8 cellular contexts compared by ENCODE assay signal in genomic region chr1:113930499-113931161, GRCh38. TPM values are rescaled to one million over a fixed set of nuclear protein-coding genes. Genes with fewer than 3 reads are reported as not detected.
DNase-seq lines count a peak whose midpoint lies in the region; ATAC-seq and TF ChIP-seq lines count a peak whose summit lies in the region.

No MANE protein-coding gene starts in this region.

- ATAC-seq in GM19395 (IDR thresholded peaks at IDR 0.05; ENCODE audit: unreplicated experiment) (peak; percentile 46), HG03520 (IDR thresholded peaks at IDR 0.05; ENCODE audit: unreplicated experiment) (peak; percentile 39)

- H3K4me3 Mint-ChIP-seq in T-helper 2 cell treated with Interferon-gamma antibody and Interleukin-4, amounts not matched to agents 5 μg/mL and 100 μg/mL, for 36 hours: peak overlapping the region; percentile 95

- H3K27me3 Mint-ChIP-seq in T-helper 2 cell treated with Interferon-gamma antibody and Interleukin-4, amounts not matched to agents 5 μg/mL and 100 μg/mL, for 36 hours (ENCODE audit: low read depth): no peaks in the 10 kb centered on the region

- TF ChIP-seq CTCF in BE2C (IDR thresholded peaks at IDR 0.05; ENCODE audit: low read depth, low read length): no peak
- TF ChIP-seq CTCF in astrocyte of the spinal cord (IDR thresholded peaks at IDR 0.05; ENCODE audit: low read depth, low read length): no peak

- peaks cover 58% of the 10 kb centered on the region for H3K4me1 Mint-ChIP-seq in T-helper 2 cell treated with Interferon-gamma antibody and Interleukin-4, amounts not matched to agents 5 μg/mL and 100 μg/mL, for 36 hours (ENCODE audit: low read depth)

- 0 out of 2 replicates have a peak, but pooled peaks cover 2% of the 10 kb centered on the region for H3K4me1 ChIP-seq in BE2C

- H3K27me3 ChIP-seq in BE2C: no peaks in the 10 kb centered on the region

- 0 out of 2 replicates have a peak, but pooled peaks cover 3% of the 10 kb centered on the region for H3K36me3 ChIP-seq in BE2C

- H3K9me3 Mint-ChIP-seq in T-helper 2 cell treated with Interferon-gamma antibody and Interleukin-4, amounts not matched to agents 5 μg/mL and 100 μg/mL, for 36 hours: no peaks in the 10 kb centered on the region

- DNase-seq in BE2C: no peak
- DNase-seq in T-helper 2 cell treated with Interferon-gamma antibody and Interleukin-4, amounts not matched to agents 5 μg/mL and 100 μg/mL, for 36 hours (ENCODE audit: low spot score): peak; percentile 83
- DNase-seq in astrocyte of the spinal cord (ENCODE audit: low read depth, low spot score): peak; percentile 78
- peak; percentile 87 for DNase-seq in kidney tubule cell (ENCODE audit: low spot score)
- peak in 2 of 3 donors; percentile 35 to 53 for DNase-seq in stimulated activated CD4-positive, alpha-beta T cell treated with anti-CD3 and anti-CD28 coated beads, TNF-alpha, amount 100 ng/mL, for 1 hour (ENCODE audit: low read depth in 3 of 3, low spot score in 1 of 3)
- no peak for DNase-seq in NCI-H226

- no peaks in the 10 kb centered on the region for H3K9me3 ChIP-seq in BE2C

- H3K4me3 ChIP-seq in BE2C (ENCODE audit: low read depth, low read length): peak overlapping the region; percentile 73
- H3K4me3 ChIP-seq in astrocyte of the spinal cord (ENCODE audit: low read depth, low read length): peak overlapping the region; percentile 61

- in situ Hi-C loops in astrocyte of the spinal cord (cut with HindIII; ENCODE audit: low sequenced_read_pairs): no loop called here

- H3K36me3 Mint-ChIP-seq in T-helper 2 cell treated with Interferon-gamma antibody and Interleukin-4, amounts not matched to agents 5 μg/mL and 100 μg/mL, for 36 hours (ENCODE audit: low read depth): peaks cover 27% of the 10 kb centered on the region

- peak overlapping the region; percentile 98 for H3K27ac Mint-ChIP-seq in T-helper 2 cell treated with Interferon-gamma antibody and Interleukin-4, amounts not matched to agents 5 μg/mL and 100 μg/mL, for 36 hours

RNA-seq across cellular contexts. Expression of gene HIPK1, which starts 1.5 kb away (rescaled TPM):
- 27.5 TPM for polyA plus RNA-seq in BE2C (2012; ENCODE audit: insufficient read depth, insufficient read length, low read depth)

RNA-seq across cellular contexts. Expression of gene DCLRE1B, which starts 25.5 kb away (rescaled TPM):
- polyA plus RNA-seq in BE2C (2012; ENCODE audit: insufficient read depth, insufficient read length, low read depth): 7.6 TPM

RNA-seq across cellular contexts. Expression of gene AP4B1, which starts 26.0 kb away (rescaled TPM):
- 34.1 TPM for polyA plus RNA-seq in BE2C (2012; ENCODE audit: insufficient read depth, insufficient read length, low read depth)

RNA-seq across cellular contexts. Expression of gene BCL2L15, which starts 43.2 kb away (rescaled TPM):
- 0.62 TPM for polyA plus RNA-seq in BE2C (2012; ENCODE audit: insufficient read depth, insufficient read length, low read depth)

RNA-seq across cellular contexts. Expression of gene OLFML3, which starts 48.6 kb away (rescaled TPM):
- polyA plus RNA-seq in BE2C (2012; ENCODE audit: insufficient read depth, insufficient read length, low read depth): 0.65 TPM

Comparison
In these comparisons a context has a peak if more than half of its experiments do, and no peak if none do; other contexts are left out.
1. DNase-seq: peak in T-helper 2 cell treated with Interferon-gamma antibody and Interleukin-4, amounts not matched to agents 5 μg/mL and 100 μg/mL, for 36 hours (single experiment), astrocyte of the spinal cord (single experiment), kidney tubule cell (single experiment) and stimulated activated CD4-positive, alpha-beta T cell treated with anti-CD3 and anti-CD28 coated beads, TNF-alpha, amount 100 ng/mL, for 1 hour (2 of 3); none in BE2C (single experiment) and NCI-H226 (single experiment).